ENCODE assay signal across 10 cellular contexts in genomic region chr12:121916719-121917118, GRCh38. TPM values are rescaled to one million over a fixed set of nuclear protein-coding genes. Genes with fewer than 3 reads are reported as not detected.
DNase-seq lines count a peak whose midpoint lies in the region; ATAC-seq, FAIRE-seq and TF ChIP-seq lines count a peak whose summit lies in the region.
"Had no signal": no experiment of that assay in that cellular context is flagged by ENCODE, and none has a peak within 500 bp of the region (broad histone marks: within the 10 kb centered on the region; RNA-seq: fewer than 3 reads in every experiment).

No MANE protein-coding gene starts in this region.

- CTCF ChIA-PET in endothelial cell of umbilical vein (lab: Charles Lee) = interaction anchor here (0.6 to 2.9 kb wide), 25 partner anchors 10 to 275 kb away, joined by 3 to 20 read pairs (median 5); partner anchors contain the start of genes BCL7A and PSMD9

- no peak overlapping the region for H3K27ac ChIP-seq in endothelial cell of umbilical vein (ENCODE audit: insufficient read depth, low read depth, low read length)

- H3K79me2 ChIP-seq in endothelial cell of umbilical vein (ENCODE audit: control insufficient read depth, insufficient read depth, low read length) = no peaks in the 10 kb centered on the region

- no peak overlapping the region for H2AFZ ChIP-seq in endothelial cell of umbilical vein (ENCODE audit: low read depth, low read length)

- TF ChIP-seq CTCF in endothelial cell of umbilical vein (IDR thresholded peaks at IDR 0.05; ENCODE audit: extremely low read depth in 1 of 2, insufficient read depth in 1 of 2, low read depth in 1 of 2, low read length in 2 of 2) = peak; percentile 5 to 17

- no peak for ATAC-seq in activated naive CD4-positive, alpha-beta T cell treated with anti-CD3 and anti-CD28 coated beads, Interleukin-2, amount 50 U/mL, for 72 hours

- no peaks in the 10 kb centered on the region for H3K9me3 Mint-ChIP-seq in activated naive CD4-positive, alpha-beta T cell treated with anti-CD3 and anti-CD28 coated beads, Interleukin-2, amount 50 U/mL, for 24 hours
- H3K9me3 Mint-ChIP-seq in activated naive CD4-positive, alpha-beta T cell treated with anti-CD3 and anti-CD28 coated beads, Interleukin-2, amount 50 U/mL, for 72 hours = no peaks in the 10 kb centered on the region
- H3K9me3 Mint-ChIP-seq: naive B cell had no signal

- no peak overlapping the region for H3K4me2 ChIP-seq in endothelial cell of umbilical vein (ENCODE audit: insufficient read depth, low read length)

- H3K4me1 Mint-ChIP-seq in activated naive CD4-positive, alpha-beta T cell treated with anti-CD3 and anti-CD28 coated beads, Interleukin-2, amount 50 U/mL, for 24 hours = peaks cover 17% of the 10 kb centered on the region

- H3K9me3 ChIP-seq in endothelial cell of umbilical vein (replicated peaks; ENCODE audit: control insufficient read depth, insufficient read depth, low read length) = no peaks in the 10 kb centered on the region

- no peak overlapping the region for H3K4me3 Mint-ChIP-seq in activated naive CD4-positive, alpha-beta T cell treated with anti-CD3 and anti-CD28 coated beads, Interleukin-2, amount 50 U/mL, for 24 hours

- peak; percentile 52 for FAIRE-seq in endothelial cell of umbilical vein (lab: Jason Lieb, UNC)

- peaks cover 5% of the 10 kb centered on the region for H3K36me3 Mint-ChIP-seq in activated naive CD4-positive, alpha-beta T cell treated with anti-CD3 and anti-CD28 coated beads, Interleukin-2, amount 50 U/mL, for 24 hours
- H3K36me3 Mint-ChIP-seq in activated naive CD4-positive, alpha-beta T cell treated with anti-CD3 and anti-CD28 coated beads, Interleukin-2, amount 50 U/mL, for 72 hours = peaks cover 0 to 17% of the 10 kb centered on the region in 2 donors
- H3K36me3 Mint-ChIP-seq: naive B cell had no signal

- H3K4me3 ChIP-seq in endothelial cell of umbilical vein (replicated peaks in 1 of 3; ENCODE audit: insufficient read depth in 1 of 3, low read depth in 1 of 3, low read length in 3 of 3) = no peak overlapping the region

- peaks cover 8 to 11% of the 10 kb centered on the region in 2 experiments for H3K36me3 ChIP-seq in endothelial cell of umbilical vein (ENCODE audit: control insufficient read depth in 2 of 2, extremely low read depth in 1 of 2, insufficient read depth in 2 of 2, low read length in 2 of 2)

- no peak overlapping the region for H3K9ac ChIP-seq in endothelial cell of umbilical vein (replicated peaks; ENCODE audit: extremely low read depth, insufficient read depth, low read length)

- intact Hi-C loops in endothelial cell of umbilical vein (cut with micrococcal nuclease) = loop anchor here (5.0 kb wide), 1 partner anchor 206 kb away; no protein-coding TSS in a partner anchor

- peak overlapping the region; percentile 92 for H3K27ac Mint-ChIP-seq in activated naive CD4-positive, alpha-beta T cell treated with anti-CD3 and anti-CD28 coated beads, Interleukin-2, amount 50 U/mL, for 24 hours
- no peak overlapping the region for H3K27ac Mint-ChIP-seq in activated naive CD4-positive, alpha-beta T cell treated with anti-CD3 and anti-CD28 coated beads, Interleukin-2, amount 50 U/mL, for 72 hours

- no peaks in the 10 kb centered on the region for H4K20me1 ChIP-seq in endothelial cell of umbilical vein (replicated peaks; ENCODE audit: control insufficient read depth, extremely low read depth, insufficient read depth, low read length)

- no peak for DNase-seq in activated naive CD4-positive, alpha-beta T cell treated with anti-CD3 and anti-CD28 coated beads, Interleukin-2, amount 50 U/mL, for 72 hours (ENCODE audit: low spot score in 2 of 2)
- DNase-seq in NCI-H460 (ENCODE audit: extremely low read depth, low read depth) = peak; percentile 25
- DNase-seq in endothelial cell of umbilical vein (ENCODE audit: low read depth, low spot score) = peak; percentile 22
- DNase-seq in superior temporal gyrus (ENCODE audit: extremely low spot score) = peak; percentile 22
- DNase-seq in NCI-H2196 (lab: John Stamatoyannopoulos, UW; ENCODE audit: unreplicated experiment) = no peak
- no peak for DNase-seq in NCI-H1105 treated with DMSO at 0.1 percent for 48 hours (lab: John Stamatoyannopoulos, UW)
- no peak for DNase-seq in KG1 (lab: John Stamatoyannopoulos, UW)
- DNase-seq: naive B cell had no signal

- no peaks in the 10 kb centered on the region for H3K27me3 ChIP-seq in endothelial cell of umbilical vein (ENCODE audit: control insufficient read depth in 2 of 2, insufficient read depth in 2 of 2, low read length in 2 of 2)

- dilution Hi-C loops in endothelial cell of umbilical vein (cut with MboI; ENCODE audit: extremely low pct_ligation_motif_present, low sequenced_read_pairs) = no loop called here

- no peaks in the 10 kb centered on the region for H3K27me3 Mint-ChIP-seq in activated naive CD4-positive, alpha-beta T cell treated with anti-CD3 and anti-CD28 coated beads, Interleukin-2, amount 50 U/mL, for 24 hours
- H3K27me3 Mint-ChIP-seq: naive B cell had no signal

- no TSS peak for BruUV-seq in endothelial cell of umbilical vein (replicated peaks; lab: Mats Ljungman, UMichigan)

- peaks cover 10% of the 10 kb centered on the region for H3K4me1 ChIP-seq in endothelial cell of umbilical vein (ENCODE audit: control insufficient read depth, extremely low read depth, insufficient read depth, low read length)

- TF ChIP-seq POLR2A in endothelial cell of umbilical vein (IDR thresholded peaks at IDR 0.05; ENCODE audit: low read depth, low read length) = no peak

- H3K9me1 ChIP-seq in endothelial cell of umbilical vein (replicated peaks; ENCODE audit: control insufficient read depth, extremely low read depth, insufficient read depth, low read length) = no peaks in the 10 kb centered on the region

- POLR2A ChIA-PET in endothelial cell of umbilical vein (lab: Charles Lee) = no interaction called here

TF ChIP-seq in endothelial cell of umbilical vein, 7 proteins besides CTCF, POLR2A, EP300 and RAD21:
- no peak for TF ChIP-seq JUN (IDR thresholded peaks at IDR 0.05; ENCODE audit: borderline replicate concordance, insufficient read depth, insufficient read length, low read depth)
- TF ChIP-seq MYC (IDR thresholded peaks at IDR 0.05; ENCODE audit: low read depth, low read length) = no peak
- no peak for TF ChIP-seq GATA2 (IDR thresholded peaks at IDR 0.05; ENCODE audit: insufficient read depth, insufficient read length, low read depth, low read length)
- no peak for TF ChIP-seq MAX (IDR thresholded peaks at IDR 0.05; ENCODE audit: insufficient read depth, insufficient read length)
- no peak for TF ChIP-seq FOS (IDR thresholded peaks at IDR 0.05; ENCODE audit: borderline replicate concordance, insufficient read depth, low read length)
- no peak for TF ChIP-seq EZH2 (IDR thresholded peaks at IDR 0.05; ENCODE audit: borderline replicate concordance, low read depth, low read length, severe bottlenecking)
- TF ChIP-seq POLR2AphosphoS5 (IDR thresholded peaks at IDR 0.05; ENCODE audit: insufficient read depth, low read depth, low read length) = no peak
TF ChIP-seq in endothelial cell of umbilical vein: peak in this region for 0.

RNA-seq across cellular contexts. Expression of gene CFAP251, which starts 1.7 kb away (rescaled TPM):
- 1 to 10 TPM in 1 of 2 donors, under 1 TPM in 1; 0.80 to 1.7 TPM for total RNA-seq in activated naive CD4-positive, alpha-beta T cell treated with anti-CD3 and anti-CD28 coated beads, Interleukin-2, amount 50 U/mL, for 72 hours
- 4.9 and 5.0 TPM in 2 replicates for total RNA-seq in NCI-H460 (2014; rRNA removed; shearing (Covaris generic))
- polyA plus RNA-seq in NCI-H460 (2014; cell fraction: nucleus; rRNA removed) = 2.7 and 4.7 TPM in 2 replicates
- total RNA-seq in endothelial cell of umbilical vein = 4.0 and 6.0 TPM in 2 replicates
- 3.0 and 3.3 TPM in 2 replicates for polyA plus RNA-seq in endothelial cell of umbilical vein
- 1.4 and 1.7 TPM in 2 replicates for polyA plus RNA-seq in endothelial cell of umbilical vein (2011; cell fraction: cytosol; rRNA removed)
- 6.4 and 6.5 TPM in 2 replicates for polyA plus RNA-seq in endothelial cell of umbilical vein (2011; cell fraction: nucleus; rRNA removed)
- polyA plus RNA-seq in endothelial cell of umbilical vein (2012) = 1.5 and 2.5 TPM in 2 replicates
- 3.4 and 5.2 TPM in 2 replicates for polyA minus RNA-seq in endothelial cell of umbilical vein
- polyA minus RNA-seq in endothelial cell of umbilical vein (2011; cell fraction: cytosol; rRNA and poly(A)+ RNA removed) = 1.1 TPM
- 7.2 and 7.8 TPM in 2 replicates for polyA minus RNA-seq in endothelial cell of umbilical vein (2011; cell fraction: nucleus; rRNA and poly(A)+ RNA removed)

RNA-seq across cellular contexts. Expression of gene PSMD9, which starts 28.1 kb away (rescaled TPM):
- 10 to 100 TPM; 65.0 to 66.0 TPM for total RNA-seq in activated naive CD4-positive, alpha-beta T cell treated with anti-CD3 and anti-CD28 coated beads, Interleukin-2, amount 50 U/mL, for 72 hours
- 67.0 and 75.7 TPM in 2 replicates for total RNA-seq in NCI-H460 (2014; rRNA removed; shearing (Covaris generic))
- 226 and 234 TPM in 2 replicates for polyA plus RNA-seq in NCI-H460 (2014; cell fraction: nucleus; rRNA removed)
- total RNA-seq in endothelial cell of umbilical vein = 64.6 and 69.2 TPM in 2 replicates
- polyA plus RNA-seq in endothelial cell of umbilical vein = 89.9 and 118 TPM in 2 replicates
- 112 and 135 TPM in 2 replicates for polyA plus RNA-seq in endothelial cell of umbilical vein (2011; cell fraction: cytosol; rRNA removed)
- 60.5 and 68.8 TPM in 2 replicates for polyA plus RNA-seq in endothelial cell of umbilical vein (2011; cell fraction: nucleus; rRNA removed)
- polyA plus RNA-seq in endothelial cell of umbilical vein (2012) = 59.7 and 77.2 TPM in 2 replicates
- 57.3 and 58.4 TPM in 2 replicates for polyA minus RNA-seq in endothelial cell of umbilical vein
- 35.3 TPM for polyA minus RNA-seq in endothelial cell of umbilical vein (2011; cell fraction: cytosol; rRNA and poly(A)+ RNA removed)
- 20.8 and 27.4 TPM in 2 replicates for polyA minus RNA-seq in endothelial cell of umbilical vein (2011; cell fraction: nucleus; rRNA and poly(A)+ RNA removed)

RNA-seq across cellular contexts. Expression of gene HPD, which starts 58.1 kb away (rescaled TPM):
- total RNA-seq in activated naive CD4-positive, alpha-beta T cell treated with anti-CD3 and anti-CD28 coated beads, Interleukin-2, amount 50 U/mL, for 72 hours = under 1 TPM in 1 of 2 donors, not detected in 1; 0.16 TPM
- 0.22 and 1.5 TPM in 2 replicates for total RNA-seq in NCI-H460 (2014; rRNA removed; shearing (Covaris generic))
- 1.8 and 3.0 TPM in 2 replicates for polyA plus RNA-seq in NCI-H460 (2014; cell fraction: nucleus; rRNA removed)
- total RNA-seq in endothelial cell of umbilical vein = not detected in 2 replicates
- polyA plus RNA-seq in endothelial cell of umbilical vein = not detected in 2 replicates
- polyA plus RNA-seq in endothelial cell of umbilical vein (2011; cell fraction: cytosol; rRNA removed) = not detected in 2 replicates
- not detected in 2 replicates for polyA plus RNA-seq in endothelial cell of umbilical vein (2011; cell fraction: nucleus; rRNA removed)
- not detected in 2 replicates for polyA plus RNA-seq in endothelial cell of umbilical vein (2012)
- polyA minus RNA-seq in endothelial cell of umbilical vein = not detected in 2 replicates
- polyA minus RNA-seq in endothelial cell of umbilical vein (2011; cell fraction: cytosol; rRNA and poly(A)+ RNA removed) = 3.2 TPM
- polyA minus RNA-seq in endothelial cell of umbilical vein (2011; cell fraction: nucleus; rRNA and poly(A)+ RNA removed) = not detected in 2 replicates
- total RNA-seq: SK-MEL-5 had no signal

Comparison
In these comparisons a context has a peak if more than half of its experiments do, and no peak if none do; other contexts are left out.
1. DNase-seq: peak in NCI-H460 (single experiment), endothelial cell of umbilical vein (single experiment) and superior temporal gyrus (single experiment); none in activated naive CD4-positive, alpha-beta T cell treated with anti-CD3 and anti-CD28 coated beads, Interleukin-2, amount 50 U/mL, for 72 hours (0 of 2), NCI-H2196 (single experiment), NCI-H1105 treated with DMSO at 0.1 percent for 48 hours (single experiment) and KG1 (single experiment).